ENCODE assay signal across 9 cellular contexts in the genomic region with DNA sequence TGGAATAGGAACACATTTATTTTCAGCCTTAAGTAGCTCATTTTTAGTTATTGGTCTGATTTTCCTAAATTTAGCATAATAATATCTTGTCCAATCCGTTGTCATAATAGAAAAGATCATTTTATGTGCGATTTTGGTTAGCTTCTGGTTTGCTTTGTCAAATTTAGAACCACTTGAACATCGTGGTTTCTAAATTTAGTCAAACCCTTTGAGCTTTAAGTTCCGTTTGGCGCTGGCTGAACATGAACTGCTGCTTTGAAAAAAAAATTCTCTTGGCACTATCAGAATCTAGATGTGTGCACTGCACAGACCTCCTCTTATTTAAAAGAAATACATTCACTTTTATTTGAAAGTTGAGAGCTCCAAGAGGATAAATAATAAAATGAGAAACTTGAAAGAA.
A peak's percentile ranks its signal among the peaks of the same experiment; 100 is the strongest.
DNase-seq lines count a peak whose midpoint lies in the region; ATAC-seq and TF ChIP-seq lines count a peak whose summit lies in the region.
"Had no signal": no experiment of that assay in that cellular context is flagged by ENCODE, and none has a peak within 500 bp of the region (broad histone marks: within the 10 kb centered on the region; RNA-seq: fewer than 3 reads in every experiment).

No MANE protein-coding gene starts in this region.

- intact Hi-C loops in dorsolateral prefrontal cortex (cut with DNase I) = no loop called here
- intact Hi-C loops in mucosa of descending colon (cut with DNase I, micrococcal nuclease) = loop anchor here in 1 of 2 donors (10.0 kb wide), 1 partner anchor 365 kb away; no protein-coding TSS in a partner anchor

- DNase-seq in GM10248 (ENCODE audit: extremely low spot score) = peak; percentile 10
- peak; percentile 70 for DNase-seq in NAMALWA (ENCODE audit: low spot score)
- DNase-seq in dorsolateral prefrontal cortex = no peak
- DNase-seq in cortex of kidney (lab: John Stamatoyannopoulos, UW) = no peak
- DNase-seq in NCI-H82 (lab: John Stamatoyannopoulos, UW) = no peak
- no peak for DNase-seq in mucosa of descending colon
- no peak for DNase-seq in NCI-H2171 treated with DMSO at 0.1 percent for 48 hours (lab: John Stamatoyannopoulos, UW)

- no peaks in the 10 kb centered on the region for H3K27me3 ChIP-seq in dorsolateral prefrontal cortex

- peak overlapping the region in 8 of 59 donors; percentile 10 to 49 (median 23) for H3K27ac ChIP-seq in dorsolateral prefrontal cortex
- H3K27ac ChIP-seq: parathyroid adenoma had no signal

- H3K4me1 ChIP-seq in mucosa of descending colon (ENCODE audit: low read depth) = no peaks in the 10 kb centered on the region
- H3K4me1 ChIP-seq: parathyroid adenoma had no signal

- no peaks in the 10 kb centered on the region for H3K36me3 ChIP-seq in mucosa of descending colon (ENCODE audit: low read depth)

- peak overlapping the region in 43 of 59 donors; percentile 1 to 53 (median 23) for H3K4me3 ChIP-seq in dorsolateral prefrontal cortex
- no peak overlapping the region for H3K4me3 ChIP-seq in mucosa of descending colon

- CTCF ChIA-PET in GM10248 (lab: Yijun Ruan, JAX) = interaction anchor here (0.9 to 1.4 kb wide), 5 partner anchors 9 to 20 kb away, joined by 3 to 4 read pairs (median 3); no protein-coding TSS in a partner anchor

- POLR2A ChIA-PET in GM10248 (lab: Yijun Ruan, JAX) = no interaction called here

- TF ChIP-seq CTCF in GM10248 (IDR thresholded peaks at IDR 0.05; ENCODE audit: control extremely low read depth, extremely low read depth, low read depth, missing control alignments) = no peak
- no peak for TF ChIP-seq CTCF in dorsolateral prefrontal cortex (IDR thresholded peaks at IDR 0.05 in 54 of 56, conservative IDR thresholded peaks at IDR 0.05 in 2 of 56; ENCODE audit: low read depth in 1 of 56, partially characterized antibody in 56 of 56)
- TF ChIP-seq CTCF in mucosa of descending colon (IDR thresholded peaks at IDR 0.05) = no peak

- H3K9me3 ChIP-seq in mucosa of descending colon = no peaks in the 10 kb centered on the region

- ATAC-seq in GM21576 (IDR thresholded peaks at IDR 0.05; ENCODE audit: unreplicated experiment) = peak; percentile 68
- ATAC-seq in mucosa of descending colon = no peak

Comparison
In these comparisons a context has a peak if more than half of its experiments do, and no peak if none do; other contexts are left out.
1. DNase-seq: peak in GM10248 (single experiment) and NAMALWA (single experiment); none in dorsolateral prefrontal cortex (0 of 10), cortex of kidney (single experiment), NCI-H82 (single experiment), mucosa of descending colon (0 of 3) and NCI-H2171 treated with DMSO at 0.1 percent for 48 hours (single experiment).